11 cellular contexts compared by ENCODE assay signal in genomic region chr2:240588669-240589068, GRCh38. TPM values are rescaled to one million over a fixed set of nuclear protein-coding genes. Genes with fewer than 3 reads are reported as not detected.
DNase-seq lines count a peak whose midpoint lies in the region; ATAC-seq, FAIRE-seq and TF ChIP-seq lines count a peak whose summit lies in the region.
"Had no signal": no experiment of that assay in that cellular context is flagged by ENCODE, and none has a peak within 500 bp of the region (broad histone marks: within the 10 kb centered on the region; RNA-seq: fewer than 3 reads in every experiment).

No MANE protein-coding gene starts in this region.

- H3K79me2 ChIP-seq in Karpas-422 (ENCODE audit: low read length) (peaks cover 69% of the 10 kb centered on the region), GM12878 (ENCODE audit: control insufficient read depth, insufficient read depth, low read length) (peaks cover 40% of the 10 kb centered on the region)

- FAIRE-seq in GM12878 (lab: Jason Lieb, UNC), result no peak
- FAIRE-seq: K562 had no signal

- H3K4me3 Mint-ChIP-seq in T-helper 2 cell treated with Interferon-gamma antibody and Interleukin-4, amounts not matched to agents 5 μg/mL and 100 μg/mL, for 36 hours, result peak overlapping the region; percentile 90
- H3K4me3 Mint-ChIP-seq in nephron, result peak overlapping the region; percentile 34 to 93 (median 79)

- intact Hi-C loops in GM12878 (cut with micrococcal nuclease; ENCODE audit: unreplicated experiment), result no loop called here

- RAD21 ChIA-PET in GM12878 (lab: Charles Lee; ENCODE audit: unreplicated experiment), result interaction anchor here (6.2 to 10.9 kb wide), 2 partner anchors 27 to 74 kb away, joined by 49 to 206 read pairs; partner anchors contain the start of genes ANKMY1 and DUSP28

- no peak for DNase-seq in T-helper 2 cell treated with Interferon-gamma antibody and Interleukin-4, amounts not matched to agents 5 μg/mL and 100 μg/mL, for 36 hours (ENCODE audit: low spot score)
- DNase-seq in T-helper 2 cell (no peak), Karpas-422 (no peak), GM12878 (ENCODE audit: low read depth, low spot score) (no peak), AG20443 (ENCODE audit: low spot score) (no peak), AML-193 (lab: John Stamatoyannopoulos, UW) (no peak), left lobe of liver (ENCODE audit: low spot score) (no peak)
- DNase-seq: kidney glomerular epithelial cell, NCI-H2029 had no signal

- H3K4me2 ChIP-seq in Karpas-422 (ENCODE audit: low read depth, low read length, poor library complexity, severe bottlenecking), result peak overlapping the region; percentile 86
- peak overlapping the region; percentile 56 for H3K4me2 ChIP-seq in GM12878 (ENCODE audit: control insufficient read depth, insufficient read depth)

- H3K9ac ChIP-seq in Karpas-422 (ENCODE audit: low read length) (peak overlapping the region; percentile 93), GM12878 (ENCODE audit: control insufficient read depth, insufficient read depth, low read length) (peak overlapping the region; percentile 84; the same call in 1 of the 2 replicates)

- H4K20me1 ChIP-seq in Karpas-422 (ENCODE audit: insufficient read depth, low read depth, low read length) (peaks cover 28% of the 10 kb centered on the region; the same call in 1 of the 2 replicates), GM12878 (ENCODE audit: control insufficient read depth, insufficient read depth) (no peaks in the 10 kb centered on the region; the same call in 1 of the 2 replicates)

- H3K36me3 Mint-ChIP-seq in T-helper 2 cell treated with Interferon-gamma antibody and Interleukin-4, amounts not matched to agents 5 μg/mL and 100 μg/mL, for 36 hours (ENCODE audit: low read depth), result peaks cover 22% of the 10 kb centered on the region
- H3K36me3 Mint-ChIP-seq in nephron (ENCODE audit: low read depth), result peaks cover 16% of the 10 kb centered on the region

- WGBS in GM12878 (ENCODE audit: insufficient coverage, insufficient replicate concordance, low lambda C conversion rate, missing lambda C conversion rate), result 59% methylated on average over 4 of the region's 4 CpGs

- POLR2A ChIA-PET in GM12878 (lab: Charles Lee), result interaction anchor here (3.0 to 6.7 kb wide), 2 partner anchors 25 to 75 kb away, joined by 9 to 233 read pairs; partner anchors contain the start of gene DUSP28

- H3K27ac ChIP-seq in Karpas-422 (ENCODE audit: low read length), result no peak overlapping the region
- H3K27ac ChIP-seq in GM12878 (ENCODE audit: control insufficient read depth, insufficient read depth), result no peak overlapping the region

- no peaks in the 10 kb centered on the region for H3K27me3 ChIP-seq in Karpas-422 (ENCODE audit: low read length)
- no peaks in the 10 kb centered on the region for H3K27me3 ChIP-seq in GM12878 (replicated peaks in 1 of 2; ENCODE audit: control insufficient read depth in 2 of 2, insufficient read depth in 2 of 2, low read length in 1 of 2)

- H2AFZ ChIP-seq in Karpas-422 (ENCODE audit: low read length), result no peak overlapping the region
- no peak overlapping the region for H2AFZ ChIP-seq in GM12878 (ENCODE audit: control insufficient read depth, low read depth, low read length)

- TF ChIP-seq POLR2A in GM12878 (IDR thresholded peaks at IDR 0.05; ENCODE audit: low read depth, low read length), result no peak

- H3K4me3 ChIP-seq in Karpas-422 (ENCODE audit: low read length) (peak overlapping the region; percentile 83; the same call in 1 of the 2 replicates), GM12878 (no peak overlapping the region)
- H3K4me3 ChIP-seq: K562 had no signal

- H3K9me3 Mint-ChIP-seq in T-helper 2 cell treated with Interferon-gamma antibody and Interleukin-4, amounts not matched to agents 5 μg/mL and 100 μg/mL, for 36 hours, result no peaks in the 10 kb centered on the region
- no peaks in the 10 kb centered on the region for H3K9me3 Mint-ChIP-seq in nephron

- H3K36me3 ChIP-seq in Karpas-422 (ENCODE audit: insufficient read depth, low read length) (no peaks in the 10 kb centered on the region), GM12878 (ENCODE audit: control insufficient read depth in 2 of 2, insufficient read depth in 2 of 2, low read length in 1 of 2) (peaks cover 2 to 5% of the 10 kb centered on the region in 2 experiments; a peak in 3 of 4 replicates)

- H3K4me1 Mint-ChIP-seq in T-helper 2 cell treated with Interferon-gamma antibody and Interleukin-4, amounts not matched to agents 5 μg/mL and 100 μg/mL, for 36 hours (ENCODE audit: low read depth), result peaks cover 28% of the 10 kb centered on the region
- peaks cover 32% of the 10 kb centered on the region for H3K4me1 Mint-ChIP-seq in nephron

- H3K27ac Mint-ChIP-seq in T-helper 2 cell treated with Interferon-gamma antibody and Interleukin-4, amounts not matched to agents 5 μg/mL and 100 μg/mL, for 36 hours, result no peak overlapping the region
- H3K27ac Mint-ChIP-seq in nephron, result peak overlapping the region in 2 of 3 experiments; percentile 6 to 14

- H3K9me2 ChIP-seq in Karpas-422 (replicated peaks; ENCODE audit: insufficient read depth, low read length), result no peaks in the 10 kb centered on the region

- peaks cover 36% of the 10 kb centered on the region for H3K4me1 ChIP-seq in Karpas-422 (ENCODE audit: low read length)
- peaks cover 27% of the 10 kb centered on the region for H3K4me1 ChIP-seq in GM12878 (ENCODE audit: control insufficient read depth, insufficient read depth, low read length)

- no peaks in the 10 kb centered on the region for H3K27me3 Mint-ChIP-seq in T-helper 2 cell treated with Interferon-gamma antibody and Interleukin-4, amounts not matched to agents 5 μg/mL and 100 μg/mL, for 36 hours (ENCODE audit: low read depth)
- H3K27me3 Mint-ChIP-seq in nephron (ENCODE audit: low read depth), result no peaks in the 10 kb centered on the region

- no TSS peak for BruUV-seq in GM12878 (replicated peaks; lab: Mats Ljungman, UMichigan)

- TF ChIP-seq EP300 in GM12878 (IDR thresholded peaks at IDR 0.05; ENCODE audit: borderline replicate concordance in 1 of 2, control insufficient read depth in 1 of 2, low read depth in 2 of 2, low read length in 2 of 2), result no peak

- TF ChIP-seq RAD21 in GM12878 (IDR thresholded peaks at IDR 0.05; ENCODE audit: insufficient read depth, low read depth, low read length), result no peak

- H3K9me3 ChIP-seq in Karpas-422 (ENCODE audit: low read length), result no peaks in the 10 kb centered on the region
- H3K9me3 ChIP-seq in GM12878 (replicated peaks; ENCODE audit: control insufficient read depth, insufficient read depth, low read length), result no peaks in the 10 kb centered on the region; the same call in 2 of the 3 replicates

- in situ Hi-C loops in GM12878 (cut with MboI), result no loop called here

- no peak for TF ChIP-seq CTCF in GM12878 (IDR thresholded peaks at IDR 0.05 in 2 of 3, conservative IDR thresholded peaks at IDR 0.05 in 1 of 3; ENCODE audit: control insufficient read depth in 2 of 3, extremely low read depth in 1 of 3, insufficient read depth in 1 of 3, low read depth in 3 of 3, low read length in 3 of 3)
- TF ChIP-seq CTCF in nephron (IDR thresholded peaks at IDR 0.05; ENCODE audit: unreplicated experiment in 3 of 3), result no peak

- SMC1A ChIA-PET in GM12878 (lab: Charles Lee; ENCODE audit: uncharacterized antibody, unreplicated experiment), result interaction anchor here (0.6 to 6.4 kb wide), 3 partner anchors 27 to 653 kb away, joined by 3 to 124 read pairs (median 13); partner anchors contain the start of genes ANKMY1 and DUSP28

- CTCF ChIA-PET in GM12878 (lab: Yijun Ruan, JAX), result interaction anchor here (1.1 to 11.9 kb wide), 6 partner anchors 9 to 75 kb away, joined by 3 to 196 read pairs (median 6); partner anchors contain the start of genes ANKMY1 and DUSP28

- ATAC-seq in GM12878, result no peak
- ATAC-seq in left lobe of liver, result no peak
- ATAC-seq: K562 had no signal

RNA-seq across cellular contexts. Expression of gene CAPN10, which starts 2.1 kb away (rescaled TPM):
- 22.9 and 44.0 TPM in 2 replicates for total RNA-seq in Karpas-422 (2014; rRNA removed; shearing (Covaris generic); ENCODE audit: low replicate concordance)
- 79.8 and 82.5 TPM in 2 replicates for total RNA-seq in GM12878 (2013; cell fraction: nucleolus; rRNA removed)
- total RNA-seq in GM12878 (2014; rRNA removed) (26.6 and 32.9 TPM in 2 replicates), GM12878 (2014; rRNA removed; fragmentation: Illumina TruSeq; extraction: Trizol) (8.4 and 12.4 TPM in 2 replicates), GM12878 (2021) (31.5 and 40.6 TPM in 2 replicates), left lobe of liver (13.7 TPM)
- 4.5 TPM for polyA plus RNA-seq in GM12878 (2011; ENCODE audit: low read depth)
- polyA plus RNA-seq in GM12878 (2011; rRNA removed) (6.0 and 10.3 TPM in 2 replicates), GM12878 (2014; fragmentation: Illumina TruSeq; extraction: Trizol) (2.4 and 7.3 TPM in 2 replicates), GM12878 (2014; fragmentation: Nextera tagmentation; extraction: Ambion mirVana) (1 to 10 TPM in 1 of 2 experiments, under 1 TPM in 1; 0.37 to 1.6 TPM), GM12878 (2014; rRNA removed) (38.2 and 46.0 TPM in 2 replicates), GM12878 (2016; fragmentation: Nextera tagmentation; extraction: Ambion mirVana) (10 to 100 TPM; 22.6 to 27.1 TPM)
- polyA plus RNA-seq in GM12878 (2011; cell fraction: cytosol; rRNA removed), result 9.9 and 23.2 TPM in 2 replicates
- 159 and 187 TPM in 2 replicates for polyA plus RNA-seq in GM12878 (2011; cell fraction: nucleus; rRNA removed)
- polyA plus RNA-seq in GM12878 (2012), result 19.0 and 21.0 TPM in 2 replicates
- 7.5 and 13.8 TPM in 2 replicates for polyA minus RNA-seq in GM12878 (2011; rRNA and poly(A)+ RNA removed)
- 7.4 and 9.0 TPM in 2 replicates for polyA minus RNA-seq in GM12878 (2011; cell fraction: cytosol; rRNA and poly(A)+ RNA removed)
- 31.7 and 59.3 TPM in 2 replicates for polyA minus RNA-seq in GM12878 (2011; cell fraction: nucleus; rRNA and poly(A)+ RNA removed)

RNA-seq across cellular contexts. Expression of gene RNPEPL1, which starts 20.4 kb away (rescaled TPM):
- 28.4 and 44.0 TPM in 2 replicates for total RNA-seq in Karpas-422 (2014; rRNA removed; shearing (Covaris generic); ENCODE audit: low replicate concordance)
- total RNA-seq in GM12878 (2013; cell fraction: nucleolus; rRNA removed), result 20.1 and 20.4 TPM in 2 replicates
- 18.1 and 21.6 TPM in 2 replicates for total RNA-seq in GM12878 (2014; rRNA removed)
- 5.4 and 6.2 TPM in 2 replicates for total RNA-seq in GM12878 (2014; rRNA removed; fragmentation: Illumina TruSeq; extraction: Trizol)
- total RNA-seq in GM12878 (2021), result 49.5 and 53.5 TPM in 2 replicates
- 13.5 TPM for polyA plus RNA-seq in GM12878 (2011; ENCODE audit: low read depth)
- 2.2 and 5.4 TPM in 2 replicates for polyA plus RNA-seq in GM12878 (2011; rRNA removed)
- 16.9 and 21.7 TPM in 2 replicates for polyA plus RNA-seq in GM12878 (2011; cell fraction: cytosol; rRNA removed)
- polyA plus RNA-seq in GM12878 (2011; cell fraction: nucleus; rRNA removed), result 81.1 and 82.2 TPM in 2 replicates
- polyA plus RNA-seq in GM12878 (2012), result 34.1 and 38.3 TPM in 2 replicates
- 1.1 and 6.7 TPM in 2 replicates for polyA plus RNA-seq in GM12878 (2014; fragmentation: Illumina TruSeq; extraction: Trizol)
- polyA plus RNA-seq in GM12878 (2014; fragmentation: Nextera tagmentation; extraction: Ambion mirVana), result 1 to 10 TPM in 1 of 2 experiments, under 1 TPM in 1; 0.24 to 1.2 TPM
- 32.0 and 42.9 TPM in 2 replicates for polyA plus RNA-seq in GM12878 (2014; rRNA removed)
- polyA plus RNA-seq in GM12878 (2016; fragmentation: Nextera tagmentation; extraction: Ambion mirVana), result 1 to 10 TPM; 6.9 to 9.6 TPM
- 8.1 and 20.4 TPM in 2 replicates for polyA minus RNA-seq in GM12878 (2011; rRNA and poly(A)+ RNA removed)
- 23.8 and 30.4 TPM in 2 replicates for polyA minus RNA-seq in GM12878 (2011; cell fraction: cytosol; rRNA and poly(A)+ RNA removed)
- 12.5 and 29.9 TPM in 2 replicates for polyA minus RNA-seq in GM12878 (2011; cell fraction: nucleus; rRNA and poly(A)+ RNA removed)
- 40.6 TPM for total RNA-seq in left lobe of liver

RNA-seq across cellular contexts. Expression of gene DUSP28, which starts 28.5 kb away (rescaled TPM):
- 8.1 and 9.3 TPM in 2 replicates for total RNA-seq in Karpas-422 (2014; rRNA removed; shearing (Covaris generic); ENCODE audit: low replicate concordance)
- 10.4 and 11.4 TPM in 2 replicates for total RNA-seq in GM12878 (2013; cell fraction: nucleolus; rRNA removed)
- total RNA-seq in GM12878 (2014; rRNA removed), result 8.2 and 8.6 TPM in 2 replicates
- total RNA-seq in GM12878 (2014; rRNA removed; fragmentation: Illumina TruSeq; extraction: Trizol), result 3.4 and 3.6 TPM in 2 replicates
- 4.8 and 5.2 TPM in 2 replicates for total RNA-seq in GM12878 (2021)
- 3.1 TPM for polyA plus RNA-seq in GM12878 (2011; ENCODE audit: low read depth)
- 9.5 and 11.0 TPM in 2 replicates for polyA plus RNA-seq in GM12878 (2011; rRNA removed)
- polyA plus RNA-seq in GM12878 (2011; cell fraction: cytosol; rRNA removed), result 6.3 and 6.4 TPM in 2 replicates
- 3.7 and 5.9 TPM in 2 replicates for polyA plus RNA-seq in GM12878 (2011; cell fraction: nucleus; rRNA removed)
- polyA plus RNA-seq in GM12878 (2012), result 7.7 and 8.3 TPM in 2 replicates
- 4.4 and 4.6 TPM in 2 replicates for polyA plus RNA-seq in GM12878 (2014; fragmentation: Illumina TruSeq; extraction: Trizol)
- 1 to 10 TPM; 2.5 to 3.0 TPM for polyA plus RNA-seq in GM12878 (2014; fragmentation: Nextera tagmentation; extraction: Ambion mirVana)
- 6.2 and 7.6 TPM in 2 replicates for polyA plus RNA-seq in GM12878 (2014; rRNA removed)
- polyA plus RNA-seq in GM12878 (2016; fragmentation: Nextera tagmentation; extraction: Ambion mirVana), result 10 to 100 TPM; 11.6 to 12.5 TPM
- 7.6 and 10.9 TPM in 2 replicates for polyA minus RNA-seq in GM12878 (2011; rRNA and poly(A)+ RNA removed)
- 1.7 and 3.6 TPM in 2 replicates for polyA minus RNA-seq in GM12878 (2011; cell fraction: cytosol; rRNA and poly(A)+ RNA removed)
- 6.4 and 11.9 TPM in 2 replicates for polyA minus RNA-seq in GM12878 (2011; cell fraction: nucleus; rRNA and poly(A)+ RNA removed)
- 2.0 TPM for total RNA-seq in left lobe of liver

RNA-seq across cellular contexts. Expression of gene ANKMY1, which starts 30.9 kb away (rescaled TPM):
- 25.7 and 30.8 TPM in 2 replicates for total RNA-seq in Karpas-422 (2014; rRNA removed; shearing (Covaris generic); ENCODE audit: low replicate concordance)
- 30.8 and 36.5 TPM in 2 replicates for total RNA-seq in GM12878 (2013; cell fraction: nucleolus; rRNA removed)
- total RNA-seq in GM12878 (2014; rRNA removed), result 8.4 and 11.5 TPM in 2 replicates
- 9.6 and 10.7 TPM in 2 replicates for total RNA-seq in GM12878 (2014; rRNA removed; fragmentation: Illumina TruSeq; extraction: Trizol)
- total RNA-seq in GM12878 (2021), result 15.3 and 19.6 TPM in 2 replicates
- 5.1 TPM for polyA plus RNA-seq in GM12878 (2011; ENCODE audit: low read depth)
- polyA plus RNA-seq in GM12878 (2011; rRNA removed), result 5.8 and 7.3 TPM in 2 replicates
- polyA plus RNA-seq in GM12878 (2011; cell fraction: cytosol; rRNA removed), result 9.3 and 9.6 TPM in 2 replicates
- 17.5 and 21.5 TPM in 2 replicates for polyA plus RNA-seq in GM12878 (2011; cell fraction: nucleus; rRNA removed)
- 9.4 and 9.8 TPM in 2 replicates for polyA plus RNA-seq in GM12878 (2012)
- 9.0 and 15.1 TPM in 2 replicates for polyA plus RNA-seq in GM12878 (2014; fragmentation: Illumina TruSeq; extraction: Trizol)
- polyA plus RNA-seq in GM12878 (2014; fragmentation: Nextera tagmentation; extraction: Ambion mirVana), result 1 to 10 TPM; 1.1 to 2.4 TPM
- polyA plus RNA-seq in GM12878 (2014; rRNA removed), result 11.6 and 13.8 TPM in 2 replicates
- polyA plus RNA-seq in GM12878 (2016; fragmentation: Nextera tagmentation; extraction: Ambion mirVana), result 10 to 100 TPM; 10.3 to 11.5 TPM
- polyA minus RNA-seq in GM12878 (2011; rRNA and poly(A)+ RNA removed), result 12.7 and 18.9 TPM in 2 replicates
- polyA minus RNA-seq in GM12878 (2011; cell fraction: cytosol; rRNA and poly(A)+ RNA removed), result 6.4 and 8.2 TPM in 2 replicates
- 13.8 and 23.8 TPM in 2 replicates for polyA minus RNA-seq in GM12878 (2011; cell fraction: nucleus; rRNA and poly(A)+ RNA removed)
- 13.1 TPM for total RNA-seq in left lobe of liver

RNA-seq across cellular contexts. Expression of gene GPR35, which starts 36.6 kb away (rescaled TPM):
- 1.1 and 1.9 TPM in 2 replicates for total RNA-seq in Karpas-422 (2014; rRNA removed; shearing (Covaris generic); ENCODE audit: low replicate concordance)
- total RNA-seq in GM12878 (2013; cell fraction: nucleolus; rRNA removed), result 8.6 and 8.8 TPM in 2 replicates
- total RNA-seq in GM12878 (2014; rRNA removed) (0.76 and 1.6 TPM in 2 replicates), GM12878 (2014; rRNA removed; fragmentation: Illumina TruSeq; extraction: Trizol) (0.14 TPM in 1 of 2 replicates, not detected in the other), GM12878 (2021) (0.56 and 1.1 TPM in 2 replicates), left lobe of liver (0.53 TPM)
- 0.62 TPM for polyA plus RNA-seq in GM12878 (2011; ENCODE audit: low read depth)
- polyA plus RNA-seq in GM12878 (2011; rRNA removed) (0.43 and 0.75 TPM in 2 replicates), GM12878 (2014; fragmentation: Illumina TruSeq; extraction: Trizol) (0.18 TPM in 1 of 2 replicates, not detected in the other), GM12878 (2014; fragmentation: Nextera tagmentation; extraction: Ambion mirVana) (not detected), GM12878 (2014; rRNA removed) (0.74 and 1.3 TPM in 2 replicates), GM12878 (2016; fragmentation: Nextera tagmentation; extraction: Ambion mirVana) (under 1 TPM; 0.14 to 0.32 TPM)
- polyA plus RNA-seq in GM12878 (2011; cell fraction: cytosol; rRNA removed), result 2.9 and 3.1 TPM in 2 replicates
- polyA plus RNA-seq in GM12878 (2011; cell fraction: nucleus; rRNA removed), result 4.4 TPM in 2 replicates
- 1.8 and 2.4 TPM in 2 replicates for polyA plus RNA-seq in GM12878 (2012)
- polyA minus RNA-seq in GM12878 (2011; rRNA and poly(A)+ RNA removed), result 2.0 and 3.3 TPM in 2 replicates
- polyA minus RNA-seq in GM12878 (2011; cell fraction: cytosol; rRNA and poly(A)+ RNA removed), result 1.7 TPM in 1 of 2 replicates, not detected in the other
- polyA minus RNA-seq in GM12878 (2011; cell fraction: nucleus; rRNA and poly(A)+ RNA removed), result 0.97 and 1.1 TPM in 2 replicates
